In genomic region chr20:47790032-47790965, GRCh38 we compare ENCODE assay signal across 14 cellular contexts. TPM values are rescaled to one million over a fixed set of nuclear protein-coding genes. Genes with fewer than 3 reads are reported as not detected.
DNase-seq lines count a peak whose midpoint lies in the region; ATAC-seq and TF ChIP-seq lines count a peak whose summit lies in the region.
"Had no signal": no experiment of that assay in that cellular context is flagged by ENCODE, and none has a peak within 500 bp of the region (broad histone marks: within the 10 kb centered on the region; RNA-seq: fewer than 3 reads in every experiment).

No MANE protein-coding gene starts in this region.

- no peak for TF ChIP-seq RAD21 in neural cell (conservative IDR thresholded peaks at IDR 0.05)

- H3K9me2 ChIP-seq in neural cell (ENCODE audit: insufficient read depth, low read length) = no peaks in the 10 kb centered on the region

- H3K27me3 ChIP-seq in neural cell (ENCODE audit: insufficient read depth, low read depth, low read length) = no peaks in the 10 kb centered on the region
- H3K27me3 ChIP-seq: dorsolateral prefrontal cortex had no signal

- no peak overlapping the region for H3K4me2 ChIP-seq in neural cell (ENCODE audit: low read length)

- no peaks in the 10 kb centered on the region for H3F3A ChIP-seq in neural cell (ENCODE audit: insufficient read depth, low read length, poor library complexity, severe bottlenecking)

- no peak overlapping the region for H2AFZ ChIP-seq in neural cell (ENCODE audit: low read depth, low read length)

- TF ChIP-seq EP300 in neural cell (conservative IDR thresholded peaks at IDR 0.05; ENCODE audit: poor library complexity, severe bottlenecking) = no peak

- H3K9me3 ChIP-seq in neural cell (ENCODE audit: low read length) = no peaks in the 10 kb centered on the region

- H3K4me3 ChIP-seq in epithelial cell of esophagus (ENCODE audit: low read length) (no peak overlapping the region), neural cell (ENCODE audit: low read length) (no peak overlapping the region)
- H3K4me3 ChIP-seq: dorsolateral prefrontal cortex had no signal

- no peak overlapping the region for H3K9ac ChIP-seq in neural cell (ENCODE audit: low read length)

- H3K27ac ChIP-seq in neural cell (ENCODE audit: low read length) = no peak overlapping the region
- H3K27ac ChIP-seq: dorsolateral prefrontal cortex had no signal

- ATAC-seq in GM18517 (IDR thresholded peaks at IDR 0.05; ENCODE audit: unreplicated experiment) = no peak
- no peak for ATAC-seq in GM21526 (IDR thresholded peaks at IDR 0.05; ENCODE audit: low FRiP score, unreplicated experiment)
- no peak for ATAC-seq in GM19023 (IDR thresholded peaks at IDR 0.05; ENCODE audit: unreplicated experiment)
- ATAC-seq: activated CD8-positive, alpha-beta T cell treated with anti-CD3 and anti-CD28 coated beads for 36 hours; activated naive CD4-positive, alpha-beta T cell treated with anti-CD3 and anti-CD28 coated beads, Interleukin-2, amount 50 U/mL, for 72 hours; right cardiac atrium; T-helper 17 cell had no signal

- H3K36me3 ChIP-seq in neural cell (ENCODE audit: insufficient read depth, low read length) = no peaks in the 10 kb centered on the region

- H3K79me2 ChIP-seq in neural cell (replicated peaks; ENCODE audit: insufficient read depth, low read length) = no peaks in the 10 kb centered on the region

- TF ChIP-seq CTCF in epithelial cell of esophagus (IDR thresholded peaks at IDR 0.05; ENCODE audit: insufficient read depth, low read depth, low read length, missing control alignments) (no peak), neural cell (IDR thresholded peaks at IDR 0.05; ENCODE audit: poor library complexity, severe bottlenecking) (no peak)

- peak; percentile 68 for DNase-seq in AG20443 (ENCODE audit: low spot score)
- DNase-seq in NCI-H1436 treated with DMSO at 0.1 percent for 48 hours (lab: John Stamatoyannopoulos, UW) = peak; percentile 17
- peak; percentile 90 for DNase-seq in epithelial cell of esophagus (ENCODE audit: low read depth)
- DNase-seq in NCI-H187 treated with DMSO at 0.1 percent for 48 hours (lab: John Stamatoyannopoulos, UW) = no peak
- DNase-seq: activated CD8-positive, alpha-beta T cell treated with anti-CD3 and anti-CD28 coated beads for 36 hours; CD4-positive, CD25-positive, alpha-beta regulatory T cell; dorsolateral prefrontal cortex; right cardiac atrium; T-helper 17 cell had no signal

- no peaks in the 10 kb centered on the region for H4K20me1 ChIP-seq in neural cell (ENCODE audit: insufficient read depth)

TF ChIP-seq in neural cell, 6 proteins besides CTCF, POLR2A, EP300 and RAD21:
- TF ChIP-seq TAF1 (IDR thresholded peaks at IDR 0.05; ENCODE audit: low read depth) = no peak
- TF ChIP-seq SMC3 (conservative IDR thresholded peaks at IDR 0.05; ENCODE audit: poor library complexity) = peak; percentile 11

RNA-seq across cellular contexts. Expression of gene SULF2, which starts 5.0 kb away (rescaled TPM):
- polyA plus RNA-seq in neural cell = 27.0 and 30.0 TPM in 2 replicates
- polyA minus RNA-seq in neural cell = 32.4 and 38.8 TPM in 2 replicates
